Comparison of ENCODE assay signal across 1 cellular context in the genomic region with DNA sequence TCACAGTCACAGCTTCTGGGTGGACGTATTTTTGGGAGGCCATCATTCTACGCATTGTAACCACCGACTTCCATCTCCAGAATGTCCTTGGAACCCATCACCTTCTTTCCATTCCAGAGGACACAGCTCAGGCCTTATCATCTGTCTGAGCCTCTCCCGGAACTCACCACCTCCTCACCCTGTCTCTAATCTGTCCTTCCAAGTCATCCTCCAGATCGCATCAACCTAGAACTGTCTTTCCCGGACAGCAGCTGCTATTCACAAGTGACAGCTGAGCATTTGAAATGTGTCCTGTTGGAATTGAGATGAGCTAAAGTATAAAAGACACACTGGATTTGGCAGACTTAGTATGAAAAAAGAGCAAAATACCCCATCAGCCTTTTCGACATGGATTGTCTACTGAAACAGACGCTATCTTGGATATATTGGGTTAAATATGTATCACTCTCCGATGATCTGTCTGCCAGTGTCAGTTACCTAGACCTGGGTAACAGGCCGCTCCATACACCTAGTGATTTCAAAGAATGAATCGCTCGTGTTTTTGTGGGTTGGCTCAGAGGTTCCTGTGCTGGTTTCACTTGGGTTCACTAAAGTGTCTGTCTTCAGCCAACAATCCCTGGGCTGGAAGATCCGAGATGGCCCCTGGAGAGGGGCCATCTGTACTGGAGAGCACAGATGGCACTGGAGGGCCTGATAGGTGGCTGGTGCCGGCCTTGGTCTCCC.
A peak's percentile ranks its signal among the peaks of the same experiment; 100 is the strongest.
TF ChIP-seq lines count a peak whose summit lies in the region.

No MANE protein-coding gene starts in this region.

TF ChIP-seq in K562, 482 proteins besides CTCF, POLR2A, EP300 and RAD21:
- TF ChIP-seq ESRRB (CRISPR knock-in tag; IDR thresholded peaks at IDR 0.05; ENCODE audit: borderline replicate concordance), result no peak
- peak; percentile 53; the same call in 1 of the 2 replicates for TF ChIP-seq PKNOX1 (IDR thresholded peaks at IDR 0.05)
- TF ChIP-seq NFRKB (IDR thresholded peaks at IDR 0.05; ENCODE audit: low read depth), result no peak
- 0 out of 2 replicates have a peak, but pooled peaks have one; percentile 46 for TF ChIP-seq HINFP (tag; conservative IDR thresholded peaks at IDR 0.05; ENCODE audit: low read depth)
- TF ChIP-seq, protein P1, sequence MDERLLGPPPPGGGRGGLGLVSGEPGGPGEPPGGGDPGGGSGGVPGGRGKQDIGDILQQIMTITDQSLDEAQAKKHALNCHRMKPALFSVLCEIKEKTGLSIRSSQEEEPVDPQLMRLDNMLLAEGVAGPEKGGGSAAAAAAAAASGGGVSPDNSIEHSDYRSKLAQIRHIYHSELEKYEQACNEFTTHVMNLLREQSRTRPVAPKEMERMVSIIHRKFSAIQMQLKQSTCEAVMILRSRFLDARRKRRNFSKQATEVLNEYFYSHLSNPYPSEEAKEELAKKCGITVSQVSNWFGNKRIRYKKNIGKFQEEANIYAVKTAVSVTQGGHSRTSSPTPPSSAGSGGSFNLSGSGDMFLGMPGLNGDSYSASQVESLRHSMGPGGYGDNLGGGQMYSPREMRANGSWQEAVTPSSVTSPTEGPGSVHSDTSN (CRISPR knock-in tag; IDR thresholded peaks at IDR 0.05; ENCODE audit: low read depth), result no peak
- TF ChIP-seq, protein P1 (tag; conservative IDR thresholded peaks at IDR 0.05; ENCODE audit: low read depth), result peak; percentile 51; the same call in 1 of the 2 replicates
- TF ChIP-seq TAL1 (IDR thresholded peaks at IDR 0.05), result peak; percentile 27; the same call in 1 of the 2 replicates
- TF ChIP-seq, protein P2, sequence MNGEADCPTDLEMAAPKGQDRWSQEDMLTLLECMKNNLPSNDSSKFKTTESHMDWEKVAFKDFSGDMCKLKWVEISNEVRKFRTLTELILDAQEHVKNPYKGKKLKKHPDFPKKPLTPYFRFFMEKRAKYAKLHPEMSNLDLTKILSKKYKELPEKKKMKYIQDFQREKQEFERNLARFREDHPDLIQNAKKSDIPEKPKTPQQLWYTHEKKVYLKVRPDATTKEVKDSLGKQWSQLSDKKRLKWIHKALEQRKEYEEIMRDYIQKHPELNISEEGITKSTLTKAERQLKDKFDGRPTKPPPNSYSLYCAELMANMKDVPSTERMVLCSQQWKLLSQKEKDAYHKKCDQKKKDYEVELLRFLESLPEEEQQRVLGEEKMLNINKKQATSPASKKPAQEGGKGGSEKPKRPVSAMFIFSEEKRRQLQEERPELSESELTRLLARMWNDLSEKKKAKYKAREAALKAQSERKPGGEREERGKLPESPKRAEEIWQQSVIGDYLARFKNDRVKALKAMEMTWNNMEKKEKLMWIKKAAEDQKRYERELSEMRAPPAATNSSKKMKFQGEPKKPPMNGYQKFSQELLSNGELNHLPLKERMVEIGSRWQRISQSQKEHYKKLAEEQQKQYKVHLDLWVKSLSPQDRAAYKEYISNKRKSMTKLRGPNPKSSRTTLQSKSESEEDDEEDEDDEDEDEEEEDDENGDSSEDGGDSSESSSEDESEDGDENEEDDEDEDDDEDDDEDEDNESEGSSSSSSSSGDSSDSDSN (IDR thresholded peaks at IDR 0.05; ENCODE audit: borderline replicate concordance in 1 of 2, low read depth in 2 of 2, low read length in 2 of 2), result 0 out of 4 replicates have a peak, but pooled peaks of 1 of the 2 experiments have one; percentile 11
- TF ChIP-seq CBFA2T3 (IDR thresholded peaks at IDR 0.05), result peak; percentile 55; the same call in 1 of the 2 replicates
- TF ChIP-seq ZNF76 (CRISPR knock-in tag; IDR thresholded peaks at IDR 0.05; ENCODE audit: borderline replicate concordance), result no peak
- TF ChIP-seq ARID1B (IDR thresholded peaks at IDR 0.05), result peak; percentile 54; the same call in 1 of the 2 replicates
- TF ChIP-seq ESRRA (IDR thresholded peaks at IDR 0.05; ENCODE audit: borderline replicate concordance, low read depth), result peak; percentile 85
- TF ChIP-seq MECOM (CRISPR knock-in tag; IDR thresholded peaks at IDR 0.05), result peak; percentile 92
- TF ChIP-seq NCOA6 (IDR thresholded peaks at IDR 0.05), result no peak
- 0 out of 4 replicates have a peak, but pooled peaks of 1 of the 2 experiments have one; percentile 14 for TF ChIP-seq NRF1 (conservative IDR thresholded peaks at IDR 0.05 in 1 of 2, IDR thresholded peaks at IDR 0.05 in 1 of 2)
- peak; percentile 53; the same call in 1 of the 2 replicates for TF ChIP-seq TEAD4 (IDR thresholded peaks at IDR 0.05; ENCODE audit: low read length)
- TF ChIP-seq TEAD4 (CRISPR knock-in tag; IDR thresholded peaks at IDR 0.05; ENCODE audit: borderline replicate concordance), result no peak
- TF ChIP-seq CHD1 (IDR thresholded peaks at IDR 0.05; ENCODE audit: low read length), result no peak
- no peak for TF ChIP-seq MCM5 (IDR thresholded peaks at IDR 0.05; ENCODE audit: low read depth)
- TF ChIP-seq MEIS2 (IDR thresholded peaks at IDR 0.05; ENCODE audit: partially characterized antibody), result peak; percentile 55
- no peak for TF ChIP-seq ZNF3 (CRISPR knock-in tag; IDR thresholded peaks at IDR 0.05)
- TF ChIP-seq ZNF584 (CRISPR knock-in tag; IDR thresholded peaks at IDR 0.05; ENCODE audit: low read depth), result peak; percentile 72; the same call in 1 of the 2 replicates
- peak; percentile 44 for TF ChIP-seq ETV1 (tag; conservative IDR thresholded peaks at IDR 0.05; ENCODE audit: low read depth)
- TF ChIP-seq HDAC1 (IDR thresholded peaks at IDR 0.05), result no peak
- TF ChIP-seq TCF7L2 (IDR thresholded peaks at IDR 0.05; ENCODE audit: low read depth, low read length), result no peak
- peak; percentile 85 for TF ChIP-seq CTBP1 (IDR thresholded peaks at IDR 0.05; ENCODE audit: borderline replicate concordance)
- TF ChIP-seq SNIP1 (IDR thresholded peaks at IDR 0.05; ENCODE audit: low read depth), result no peak
- no peak for TF ChIP-seq BHLHE40 (IDR thresholded peaks at IDR 0.05; ENCODE audit: low read length)
